ENCODE assay signal across 13 cellular contexts in genomic region chr19:21322528-21322927, GRCh38. TPM values are rescaled to one million over a fixed set of nuclear protein-coding genes. Genes with fewer than 3 reads are reported as not detected.
DNase-seq lines count a peak whose midpoint lies in the region; ATAC-seq, FAIRE-seq and TF ChIP-seq lines count a peak whose summit lies in the region.
"Had no signal": no experiment of that assay in that cellular context is flagged by ENCODE, and none has a peak within 500 bp of the region (broad histone marks: within the 10 kb centered on the region; RNA-seq: fewer than 3 reads in every experiment).

No MANE protein-coding gene starts in this region.

- H3K36me3 ChIP-seq in astrocyte (ENCODE audit: insufficient read depth, low read length) = peaks cover 2% of the 10 kb centered on the region

- no peak overlapping the region for H3K4me2 ChIP-seq in astrocyte (ENCODE audit: low read length)

- H3K27ac ChIP-seq in astrocyte (ENCODE audit: low read depth, low read length) = peak overlapping the region; percentile 11

- H3K4me3 ChIP-seq in astrocyte (ENCODE audit: insufficient read depth, low read depth, low read length) = no peak overlapping the region
- no peak overlapping the region for H3K4me3 ChIP-seq in fibroblast of villous mesenchyme (ENCODE audit: low read depth, low read length)

- TF ChIP-seq CTCF in astrocyte (IDR thresholded peaks at IDR 0.05; ENCODE audit: insufficient read depth, low read depth, low read length) (no peak), fibroblast of villous mesenchyme (IDR thresholded peaks at IDR 0.05; ENCODE audit: insufficient read depth, low read depth, low read length) (no peak)

- H3K36me3 Mint-ChIP-seq in astrocyte (ENCODE audit: low read depth, unreplicated experiment) = peaks cover 27% of the 10 kb centered on the region

- peaks cover 5% of the 10 kb centered on the region for H3K9me3 ChIP-seq in astrocyte (ENCODE audit: insufficient read depth, low read depth, low read length)

- H3K27ac Mint-ChIP-seq in astrocyte (ENCODE audit: unreplicated experiment) = peak overlapping the region; percentile 84
- H3K27ac Mint-ChIP-seq: activated CD8-positive, alpha-beta T cell treated with anti-CD3 and anti-CD28 coated beads, Interleukin-2, amount 10 ng/mL, durations not matched to agents 7 days and 5 days had no signal

- H3K27me3 ChIP-seq in astrocyte (ENCODE audit: insufficient read depth, low read length) = no peaks in the 10 kb centered on the region

- no peaks in the 10 kb centered on the region for H3K4me1 ChIP-seq in astrocyte (ENCODE audit: insufficient read depth, low read length)

- TF ChIP-seq POLR2A in erythroblast (IDR thresholded peaks at IDR 0.05; ENCODE audit: low read length) = no peak

- no peak for ATAC-seq in SK-N-SH treated with all-trans-retinoic acid at 6 μM for 48 hours
- ATAC-seq: activated CD8-positive, alpha-beta T cell treated with anti-CD3 and anti-CD28 coated beads, Interleukin-2, amount 10 ng/mL, durations not matched to agents 7 days and 5 days had no signal

- H4K20me1 ChIP-seq in astrocyte (ENCODE audit: insufficient read depth, low read length) = peaks cover 28% of the 10 kb centered on the region

- FAIRE-seq in astrocyte (lab: Jason Lieb, UNC) = no peak
- FAIRE-seq: TTC549 had no signal

- no peak overlapping the region for H3K4me3 Mint-ChIP-seq in astrocyte (ENCODE audit: unreplicated experiment)
- H3K4me3 Mint-ChIP-seq: activated CD8-positive, alpha-beta T cell treated with anti-CD3 and anti-CD28 coated beads, Interleukin-2, amount 10 ng/mL, durations not matched to agents 7 days and 5 days; activated naive CD4-positive, alpha-beta T cell treated with anti-CD3 and anti-CD28 coated beads, Interleukin-2, amount 50 U/mL, for 24 hours had no signal

- H3K9ac ChIP-seq in astrocyte (ENCODE audit: low read length) = no peak overlapping the region

- DNase-seq in astrocyte (ENCODE audit: low read depth) (peak; percentile 66), fibroblast of villous mesenchyme (ENCODE audit: low read depth) (peak; percentile 25), middle frontal gyrus (ENCODE audit: extremely low spot score, low spot score) (peak; percentile 16), superior temporal gyrus (ENCODE audit: extremely low spot score) (peak; percentile 91), GF-D8 (lab: John Stamatoyannopoulos, UW) (no peak), erythroblast (lab: John Stamatoyannopoulos, UW) (no peak), HT-29 (ENCODE audit: low spot score) (no peak)
- DNase-seq: activated CD8-positive, alpha-beta T cell treated with anti-CD3 and anti-CD28 coated beads, Interleukin-2, amount 10 ng/mL, durations not matched to agents 7 days and 5 days; effector CD8-positive, alpha-beta T cell; NCI-H1048 had no signal

- H3K27me3 Mint-ChIP-seq in astrocyte (ENCODE audit: low read depth, unreplicated experiment) = no peaks in the 10 kb centered on the region
- H3K27me3 Mint-ChIP-seq: activated naive CD4-positive, alpha-beta T cell treated with anti-CD3 and anti-CD28 coated beads, Interleukin-2, amount 50 U/mL, for 24 hours had no signal

- peaks cover 12% of the 10 kb centered on the region for H3K9me3 Mint-ChIP-seq in astrocyte (ENCODE audit: unreplicated experiment)
- H3K9me3 Mint-ChIP-seq: activated naive CD4-positive, alpha-beta T cell treated with anti-CD3 and anti-CD28 coated beads, Interleukin-2, amount 50 U/mL, for 24 hours had no signal

- no peak overlapping the region for H2AFZ ChIP-seq in astrocyte (ENCODE audit: low read depth, low read length)

- H3K4me1 Mint-ChIP-seq in astrocyte (ENCODE audit: low read depth, unreplicated experiment) = peaks cover 28% of the 10 kb centered on the region

- H3K79me2 ChIP-seq in astrocyte (ENCODE audit: insufficient read depth, low read length) = peaks cover 96% of the 10 kb centered on the region

TF ChIP-seq in SK-N-SH treated with all-trans-retinoic acid at 6 μM for 48 hours, 23 proteins besides CTCF, POLR2A, EP300 and RAD21:
- TF ChIP-seq ZNF70 (CRISPR knock-in tag; IDR thresholded peaks at IDR 0.05) (no peak), ZFP30 (CRISPR knock-in tag; IDR thresholded peaks at IDR 0.05) (no peak), ZNF565 (CRISPR knock-in tag; conservative IDR thresholded peaks at IDR 0.05; ENCODE audit: low read depth) (no peak), ZNF8 (CRISPR knock-in tag; IDR thresholded peaks at IDR 0.05) (no peak)

RNA-seq across cellular contexts. Expression of gene ZNF708, which starts 6.7 kb away (rescaled TPM):
- total RNA-seq in astrocyte (13.8 and 20.0 TPM in 2 replicates), fibroblast of villous mesenchyme (4.3 and 5.5 TPM in 2 replicates)
- total RNA-seq in HT-29 (2014; rRNA removed; shearing (Covaris generic)) = 2.0 TPM in 2 replicates

RNA-seq across cellular contexts. Expression of gene ZNF738, which starts 36.3 kb away (rescaled TPM):
- total RNA-seq in astrocyte = 13.1 and 18.6 TPM in 2 replicates
- 5.2 and 9.1 TPM in 2 replicates for total RNA-seq in fibroblast of villous mesenchyme
- 2.0 and 3.2 TPM in 2 replicates for total RNA-seq in HT-29 (2014; rRNA removed; shearing (Covaris generic))

Comparison
In these comparisons a context has a peak if more than half of its experiments do, and no peak if none do; other contexts are left out.
1. DNase-seq: peak in astrocyte (single experiment), fibroblast of villous mesenchyme (single experiment), middle frontal gyrus (single experiment) and superior temporal gyrus (single experiment); none in GF-D8 (single experiment), erythroblast (0 of 2) and HT-29 (single experiment).